ENCODE assay signal across 1 cellular context in genomic region chr6:147567141-147567805, GRCh38.
TF ChIP-seq lines count a peak whose summit lies in the region.

No MANE protein-coding gene starts in this region.

TF ChIP-seq in K562, 482 proteins besides CTCF, POLR2A, EP300 and RAD21:
- no peak for TF ChIP-seq CEBPG (CRISPR knock-in tag; IDR thresholded peaks at IDR 0.05)
- TF ChIP-seq CEBPG (tag; conservative IDR thresholded peaks at IDR 0.05 in 1 of 2, IDR thresholded peaks at IDR 0.05 in 1 of 2): peak in 1 of 2 experiments; percentile 54; a peak in 1 of 4 replicates
- TF ChIP-seq ZBTB17 (CRISPR knock-in tag; IDR thresholded peaks at IDR 0.05): no peak
- no peak for TF ChIP-seq HES1 (IDR thresholded peaks at IDR 0.05; ENCODE audit: low read depth)
- no peak for TF ChIP-seq XRCC5 (IDR thresholded peaks at IDR 0.05; ENCODE audit: low read depth, low read length)
- no peak for TF ChIP-seq SMARCA5 (IDR thresholded peaks at IDR 0.05)
- TF ChIP-seq CEBPB (tag; IDR thresholded peaks at IDR 0.05): peak; percentile 61
